14 cellular contexts compared by ENCODE assay signal in genomic region chr11:132408877-132409276, GRCh38.
DNase-seq lines count a peak whose midpoint lies in the region; ATAC-seq and TF ChIP-seq lines count a peak whose summit lies in the region.
"Had no signal": no experiment of that assay in that cellular context is flagged by ENCODE, and none has a peak within 500 bp of the region (broad histone marks: within the 10 kb centered on the region; RNA-seq: fewer than 3 reads in every experiment).

No MANE protein-coding gene starts in this region.

- H3K36me3 Mint-ChIP-seq in natural killer cell: no peaks in the 10 kb centered on the region
- H3K36me3 Mint-ChIP-seq: activated naive CD4-positive, alpha-beta T cell treated with anti-CD3 and anti-CD28 coated beads, Interleukin-2, amount 10 ng/mL, durations not matched to agents 7 days and 5 days had no signal

- peaks cover 0 to 3% of the 10 kb centered on the region in 2 donors for H3K27me3 Mint-ChIP-seq in natural killer cell (ENCODE audit: low read depth in 2 of 2)
- H3K27me3 Mint-ChIP-seq: activated CD4-positive, alpha-beta memory T cell treated with anti-CD3 and anti-CD28 coated beads, Interleukin-2, amount 10 ng/mL, durations not matched to agents 7 days and 5 days; activated naive CD4-positive, alpha-beta T cell treated with anti-CD3 and anti-CD28 coated beads, Interleukin-2, amount 10 ng/mL, durations not matched to agents 7 days and 5 days had no signal

- 43 to 69% (median 61%) methylated on average over 1 of the region's 1 CpG for WGBS in stomach, 5 donors

- peak; percentile 80 for DNase-seq in NCI-H748 treated with DMSO at 0.1 percent for 48 hours (lab: John Stamatoyannopoulos, UW)
- no peak for DNase-seq in stomach
- DNase-seq in stimulated activated naive CD8-positive, alpha-beta T cell treated with anti-CD3 and anti-CD28 coated beads, Interleukin-15, Interleukin-2, amounts not matched to agents 100 U/mL and 50 U/mL, for 24 hours: no peak
- DNase-seq in Kasumi-1 (lab: John Stamatoyannopoulos, UW): no peak
- DNase-seq in natural killer cell: no peak
- DNase-seq: activated CD4-positive, alpha-beta memory T cell treated with anti-CD3 and anti-CD28 coated beads, Interleukin-2, amount 10 ng/mL, durations not matched to agents 7 days and 5 days; activated naive CD4-positive, alpha-beta T cell treated with anti-CD3 and anti-CD28 coated beads, Interleukin-2, amount 10 ng/mL, durations not matched to agents 7 days and 5 days; CD4-positive, alpha-beta T cell; MV-4-11; PC-9 had no signal

- H3K9me3 Mint-ChIP-seq in natural killer cell: peaks cover 11 to 28% of the 10 kb centered on the region in 2 donors

- TF ChIP-seq POLR2A in stomach (IDR thresholded peaks at IDR 0.05): no peak

- ATAC-seq in GM18519 (IDR thresholded peaks at IDR 0.05; ENCODE audit: low FRiP score, unreplicated experiment) (peak; percentile 80), GM21723 (IDR thresholded peaks at IDR 0.05; ENCODE audit: unreplicated experiment) (peak; percentile 75), HG03442 (IDR thresholded peaks at IDR 0.05; ENCODE audit: unreplicated experiment) (peak; percentile 45), natural killer cell (no peak)
- no peak for ATAC-seq in stimulated activated naive CD8-positive, alpha-beta T cell treated with anti-CD3 and anti-CD28 coated beads, Interleukin-15, Interleukin-2, amounts not matched to agents 100 U/mL and 50 U/mL, for 24 hours

- no peaks in the 10 kb centered on the region for H3K4me1 Mint-ChIP-seq in natural killer cell
- H3K4me1 Mint-ChIP-seq: activated CD4-positive, alpha-beta memory T cell treated with anti-CD3 and anti-CD28 coated beads, Interleukin-2, amount 10 ng/mL, durations not matched to agents 7 days and 5 days; activated naive CD4-positive, alpha-beta T cell treated with anti-CD3 and anti-CD28 coated beads, Interleukin-2, amount 10 ng/mL, durations not matched to agents 7 days and 5 days had no signal

- no peak overlapping the region for H3K4me3 Mint-ChIP-seq in natural killer cell
- H3K4me3 Mint-ChIP-seq: activated CD4-positive, alpha-beta memory T cell treated with anti-CD3 and anti-CD28 coated beads, Interleukin-2, amount 10 ng/mL, durations not matched to agents 7 days and 5 days; activated naive CD4-positive, alpha-beta T cell treated with anti-CD3 and anti-CD28 coated beads, Interleukin-2, amount 10 ng/mL, durations not matched to agents 7 days and 5 days; CD4-positive, alpha-beta T cell had no signal

- no peak overlapping the region for H3K4me3 ChIP-seq in stomach
- H3K4me3 ChIP-seq: PC-9 had no signal

- TF ChIP-seq EP300 in stomach (IDR thresholded peaks at IDR 0.05): no peak

- no peak overlapping the region for H3K27ac Mint-ChIP-seq in natural killer cell
- H3K27ac Mint-ChIP-seq: activated CD4-positive, alpha-beta memory T cell treated with anti-CD3 and anti-CD28 coated beads, Interleukin-2, amount 10 ng/mL, durations not matched to agents 7 days and 5 days; activated naive CD4-positive, alpha-beta T cell treated with anti-CD3 and anti-CD28 coated beads, Interleukin-2, amount 10 ng/mL, durations not matched to agents 7 days and 5 days; CD4-positive, alpha-beta T cell had no signal

- H3K27ac ChIP-seq in stomach: no peak overlapping the region
- H3K27ac ChIP-seq: epithelial cell of prostate, PC-9 had no signal

- TF ChIP-seq CTCF in stomach (IDR thresholded peaks at IDR 0.05): no peak
- no peak for TF ChIP-seq CTCF in natural killer cell (IDR thresholded peaks at IDR 0.05)

- no peaks in the 10 kb centered on the region for H3K4me1 ChIP-seq in stomach

- intact Hi-C loops in stomach (cut with DNase I; ENCODE audit: low total_unique reads) (no loop called here), natural killer cell (cut with micrococcal nuclease) (no loop called here)

- no peaks in the 10 kb centered on the region for H3K36me3 ChIP-seq in stomach

- peaks cover 0 to 5% (median 0%) of the 10 kb centered on the region in 3 donors for H3K27me3 ChIP-seq in stomach

- H3K9me3 ChIP-seq in stomach: no peaks in the 10 kb centered on the region

Comparison
In these comparisons a context has a peak if more than half of its experiments do, and no peak if none do; other contexts are left out.
1. ATAC-seq: peak in GM18519 (single experiment), GM21723 (single experiment) and HG03442 (single experiment); none in stimulated activated naive CD8-positive, alpha-beta T cell treated with anti-CD3 and anti-CD28 coated beads, Interleukin-15, Interleukin-2, amounts not matched to agents 100 U/mL and 50 U/mL, for 24 hours (single experiment) and natural killer cell (0 of 3).